Comparison of ENCODE assay signal across 14 cellular contexts in the genomic region with DNA sequence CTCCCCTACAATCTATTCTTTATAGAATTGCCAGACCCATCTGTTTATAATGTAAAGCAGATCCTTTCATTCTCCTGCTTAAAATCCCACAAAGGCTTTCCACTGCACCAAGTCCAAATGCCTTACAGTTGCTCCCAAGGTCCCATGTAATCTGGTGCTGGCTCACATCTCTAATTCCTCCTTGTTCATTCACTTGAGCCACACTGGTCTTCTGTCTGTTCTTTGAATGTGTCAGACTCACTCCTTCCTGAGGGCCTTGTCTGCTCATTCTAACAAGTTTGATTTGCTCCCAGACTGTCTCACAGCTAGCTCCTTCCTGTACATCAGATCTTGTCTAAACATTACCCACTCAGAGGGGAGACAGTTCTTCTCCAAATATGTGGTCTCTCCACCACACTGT.
"Had no signal": no experiment of that assay in that cellular context is flagged by ENCODE, and none has a peak within 500 bp of the region (broad histone marks: within the 10 kb centered on the region; RNA-seq: fewer than 3 reads in every experiment).

No MANE protein-coding gene starts in this region.

- H3K4me3 ChIP-seq: dorsolateral prefrontal cortex, right atrium auricular region, skin epidermis had no signal

- ATAC-seq: stimulated activated naive CD8-positive, alpha-beta T cell treated with anti-CD3 and anti-CD28 coated beads, Interleukin-15, Interleukin-2, amounts not matched to agents 100 U/mL and 50 U/mL, for 24 hours had no signal

- H3K27me3 ChIP-seq: dorsolateral prefrontal cortex, right atrium auricular region had no signal

- H3K27ac ChIP-seq: dorsolateral prefrontal cortex, right atrium auricular region had no signal

- H3K4me1 ChIP-seq: right atrium auricular region had no signal

- DNase-seq: activated CD4-positive, alpha-beta T cell treated with anti-CD3 and anti-CD28 coated beads, Interleukin-2, amount 10 ng/mL, durations not matched to agents 7 days and 5 days; activated CD4-positive, CD25-positive, alpha-beta regulatory T cell; activated CD8-positive, alpha-beta memory T cell treated with anti-CD3 and anti-CD28 coated beads for 24 hours; activated naive CD8-positive, alpha-beta T cell treated with anti-CD3 and anti-CD28 coated beads, Interleukin-2, amount 10 ng/mL, durations not matched to agents 7 days and 5 days; aorta; dorsolateral prefrontal cortex; erythroblast; glutamatergic neuron; nucleus accumbens; stimulated activated CD4-positive, alpha-beta T cell treated with anti-CD3 and anti-CD28 coated beads, Interleukin-4, amount 100 ng/mL, for 24 hours; stimulated activated naive CD8-positive, alpha-beta T cell treated with anti-CD3 and anti-CD28 coated beads, Interleukin-15, Interleukin-2, amounts not matched to agents 100 U/mL and 50 U/mL, for 24 hours; trophoblast cell had no signal

- H3K36me3 ChIP-seq: right atrium auricular region had no signal
